Comparison of ENCODE assay signal across 26 cellular contexts in genomic region chr4:62342346-62342745, GRCh38.
"Had no signal": no experiment of that assay in that cellular context is flagged by ENCODE, and none has a peak within 500 bp of the region (broad histone marks: within the 10 kb centered on the region; RNA-seq: fewer than 3 reads in every experiment).

No MANE protein-coding gene starts in this region.

- H3K4me1 Mint-ChIP-seq: activated naive CD8-positive, alpha-beta T cell treated with anti-CD3 and anti-CD28 coated beads, Interleukin-2, amount 10 ng/mL, durations not matched to agents 7 days and 5 days; WTC11 had no signal

- H3K27me3 Mint-ChIP-seq: activated naive CD8-positive, alpha-beta T cell treated with anti-CD3 and anti-CD28 coated beads, Interleukin-2, amount 10 ng/mL, durations not matched to agents 7 days and 5 days had no signal

- H3K4me1 ChIP-seq: adrenal gland had no signal

- H3K36me3 Mint-ChIP-seq: activated naive CD8-positive, alpha-beta T cell treated with anti-CD3 and anti-CD28 coated beads, Interleukin-2, amount 10 ng/mL, durations not matched to agents 7 days and 5 days had no signal

- H3K36me3 ChIP-seq: adrenal gland, MG63 had no signal

- H3K27ac Mint-ChIP-seq: activated CD8-positive, alpha-beta T cell treated with anti-CD3 and anti-CD28 coated beads, Interleukin-2, amount 10 ng/mL, durations not matched to agents 7 days and 5 days; activated naive CD8-positive, alpha-beta T cell treated with anti-CD3 and anti-CD28 coated beads, Interleukin-2, amount 10 ng/mL, durations not matched to agents 7 days and 5 days; T-helper 1 cell treated with Interleukin-12 subunit alpha and Interleukin-12 subunit beta and Interleukin-4 antibody, amounts not matched to agents 30 μg/mL and 1 μg/mL, for 36 hours; WTC11 had no signal

- H3K9ac ChIP-seq: KMS-11 had no signal

- DNase-seq: activated CD4-positive, alpha-beta T cell treated with anti-CD3 and anti-CD28 coated beads for 48 hours; activated CD4-positive, alpha-beta T cell treated with anti-CD3 and anti-CD28 coated beads, Interleukin-2, amount 50 U/mL, for 4 hours; activated CD4-positive, CD25-positive, alpha-beta regulatory T cell treated with anti-CD3 and anti-CD28 coated beads, Interleukin-2, amount 50 U/mL, for 72 hours; activated CD8-positive, alpha-beta memory T cell treated with anti-CD3 and anti-CD28 coated beads, Interleukin-2, amount 50 U/mL, for 48 hours; activated CD8-positive, alpha-beta T cell treated with anti-CD3 and anti-CD28 coated beads, Interleukin-2, amount 10 ng/mL, durations not matched to agents 7 days and 5 days; activated naive CD4-positive, alpha-beta T cell treated with anti-CD3 and anti-CD28 coated beads, Interleukin-2, amount 50 U/mL, for 16 hours; activated naive CD8-positive, alpha-beta T cell treated with anti-CD3 and anti-CD28 coated beads, Interleukin-2, amount 10 ng/mL, durations not matched to agents 7 days and 5 days; activated T-cell treated with anti-CD3 and anti-CD28 coated beads, Interleukin-2, amount 50 U/mL, for 1 hour; adrenal gland; anterior cingulate cortex; caudate nucleus; MG63; MV-4-11; NCI-H1105; NCI-H1436; NCI-H1694 treated with DMSO at 0.1 percent for 48 hours; NCI-H2029 treated with DMSO at 0.1 percent for 48 hours; NCI-H345; NCI-H510A; NCI-H526 treated with DMSO at 0.1 percent for 48 hours; NCI-H82; SHP77 treated with DMSO at 0.1 percent for 48 hours had no signal

- H3K27ac ChIP-seq: adrenal gland, KMS-11 had no signal

- H3K4me3 Mint-ChIP-seq: activated CD8-positive, alpha-beta T cell treated with anti-CD3 and anti-CD28 coated beads, Interleukin-2, amount 10 ng/mL, durations not matched to agents 7 days and 5 days; activated naive CD8-positive, alpha-beta T cell treated with anti-CD3 and anti-CD28 coated beads, Interleukin-2, amount 10 ng/mL, durations not matched to agents 7 days and 5 days; T-helper 1 cell treated with Interleukin-12 subunit alpha and Interleukin-12 subunit beta and Interleukin-4 antibody, amounts not matched to agents 30 μg/mL and 1 μg/mL, for 36 hours; WTC11 had no signal

- H3K4me3 ChIP-seq: adrenal gland, MG63 had no signal

- ATAC-seq: activated CD8-positive, alpha-beta T cell treated with anti-CD3 and anti-CD28 coated beads, Interleukin-2, amount 10 ng/mL, durations not matched to agents 7 days and 5 days; Panc1; WTC11 had no signal

- H3K27me3 ChIP-seq: adrenal gland, MG63 had no signal

- H3K4me2 ChIP-seq: KMS-11 had no signal

- H3K9me3 ChIP-seq: adrenal gland, MG63 had no signal
